ENCODE assay signal across 8 cellular contexts in genomic region chr17:2396568-2397246, GRCh38. TPM values are rescaled to one million over a fixed set of nuclear protein-coding genes. Genes with fewer than 3 reads are reported as not detected.
DNase-seq lines count a peak whose midpoint lies in the region; ATAC-seq and TF ChIP-seq lines count a peak whose summit lies in the region.

No MANE protein-coding gene starts in this region.

- H3K4me3 ChIP-seq in mammary epithelial cell (replicated peaks in 1 of 3; ENCODE audit: insufficient read depth in 1 of 3, low read depth in 2 of 3, low read length in 3 of 3) (peak overlapping the region in 2 of 3 experiments; percentile 30 to 36), iPS-18a (ENCODE audit: low read length) (peak overlapping the region; percentile 52)

- in situ Hi-C loops in mammary epithelial cell (cut with MboI; ENCODE audit: low sequenced_read_pairs in 2 of 2) = no loop called here

- TF ChIP-seq CTCF in mammary epithelial cell (conservative IDR thresholded peaks at IDR 0.05 in 1 of 2, IDR thresholded peaks at IDR 0.05 in 1 of 2; ENCODE audit: extremely low read depth in 1 of 2, insufficient read depth in 1 of 2, low read depth in 1 of 2, low read length in 2 of 2) = no peak

- peak overlapping the region; percentile 77 for H3K27ac Mint-ChIP-seq in T-helper 1 cell treated with Interleukin-12 subunit alpha and Interleukin-12 subunit beta and Interleukin-4 antibody, amounts not matched to agents 30 μg/mL and 1 μg/mL, for 36 hours

- peaks cover 34% of the 10 kb centered on the region for H3K4me1 Mint-ChIP-seq in T-helper 1 cell treated with Interleukin-12 subunit alpha and Interleukin-12 subunit beta and Interleukin-4 antibody, amounts not matched to agents 30 μg/mL and 1 μg/mL, for 36 hours (ENCODE audit: low read depth)

- H3K79me2 ChIP-seq in mammary epithelial cell (ENCODE audit: insufficient read depth, low read length) = peaks cover 62% of the 10 kb centered on the region

- H2AFZ ChIP-seq in mammary epithelial cell (ENCODE audit: low read depth, low read length) = peak overlapping the region; percentile 29

- H4K20me1 ChIP-seq in mammary epithelial cell (ENCODE audit: insufficient read depth, low read length) = no peaks in the 10 kb centered on the region

- H3K4me1 ChIP-seq in ES-I3 (ENCODE audit: insufficient read depth, low read length) = peaks cover 21% of the 10 kb centered on the region
- H3K4me1 ChIP-seq in mammary epithelial cell (ENCODE audit: insufficient read depth, low read length) = peaks cover 55% of the 10 kb centered on the region
- peaks cover 28% of the 10 kb centered on the region for H3K4me1 ChIP-seq in iPS-18a (ENCODE audit: control insufficient read depth, low read depth, low read length)

- H3K4me3 Mint-ChIP-seq in T-helper 1 cell treated with Interleukin-12 subunit alpha and Interleukin-12 subunit beta and Interleukin-4 antibody, amounts not matched to agents 30 μg/mL and 1 μg/mL, for 36 hours = peak overlapping the region; percentile 74

- H3K36me3 Mint-ChIP-seq in T-helper 1 cell treated with Interleukin-12 subunit alpha and Interleukin-12 subunit beta and Interleukin-4 antibody, amounts not matched to agents 30 μg/mL and 1 μg/mL, for 36 hours (ENCODE audit: low read depth) = peaks cover 2% of the 10 kb centered on the region

- dilution Hi-C loops in mammary epithelial cell (cut with HindIII; ENCODE audit: low sequenced_read_pairs) = no loop called here

- H3K36me3 ChIP-seq in ES-I3 (ENCODE audit: insufficient read depth, low read length) (no peaks in the 10 kb centered on the region), KOPT-K1 (ENCODE audit: insufficient read depth, low read length) (no peaks in the 10 kb centered on the region), mammary epithelial cell (ENCODE audit: insufficient read depth, low read length) (no peaks in the 10 kb centered on the region), iPS-18a (ENCODE audit: control insufficient read depth, low read depth, low read length) (no peaks in the 10 kb centered on the region)

- no peaks in the 10 kb centered on the region for H3K27me3 ChIP-seq in mammary epithelial cell (ENCODE audit: insufficient read depth, low read length)
- no peaks in the 10 kb centered on the region for H3K27me3 ChIP-seq in iPS-18a (ENCODE audit: control insufficient read depth, insufficient read depth, low read length)

- H3K27ac ChIP-seq in KOPT-K1 (ENCODE audit: low read depth, low read length, poor library complexity, severe bottlenecking) = peak overlapping the region; percentile 22
- H3K27ac ChIP-seq in mammary epithelial cell (ENCODE audit: insufficient read depth, low read depth, low read length) = peak overlapping the region; percentile 73
- H3K27ac ChIP-seq in iPS-18a (ENCODE audit: low read length) = peak overlapping the region; percentile 20

- no peaks in the 10 kb centered on the region for H3K9me3 ChIP-seq in ES-I3 (ENCODE audit: control insufficient read depth, insufficient read depth, low read length)
- no peaks in the 10 kb centered on the region for H3K9me3 ChIP-seq in KOPT-K1 (ENCODE audit: insufficient read depth, low read length, poor library complexity, severe bottlenecking)
- H3K9me3 ChIP-seq in mammary epithelial cell (replicated peaks; ENCODE audit: insufficient read depth, low read length) = no peaks in the 10 kb centered on the region
- H3K9me3 ChIP-seq in iPS-18a (ENCODE audit: control insufficient read depth, low read depth, low read length) = no peaks in the 10 kb centered on the region

- CTCF ChIA-PET in mammary epithelial cell (lab: Charles Lee; ENCODE audit: low non-redundant PET) = no interaction called here

- H3K27me3 Mint-ChIP-seq in T-helper 1 cell treated with Interleukin-12 subunit alpha and Interleukin-12 subunit beta and Interleukin-4 antibody, amounts not matched to agents 30 μg/mL and 1 μg/mL, for 36 hours (ENCODE audit: low read depth) = no peaks in the 10 kb centered on the region

- intact Hi-C loops in mammary epithelial cell (cut with micrococcal nuclease) = no loop called here

- 7% methylated on average over 16 of the region's 34 CpGs for WGBS in mammary epithelial cell (ENCODE audit: low coverage, missing lambda C conversion rate)

- DNase-seq in mammary epithelial cell (peak; percentile 95), retina (peak; percentile 91), activated gamma-delta T cell treated with Interleukin-2 at 50 U/mL for 16 hours (no peak)

- H3K4me2 ChIP-seq in mammary epithelial cell (ENCODE audit: insufficient read depth, low read depth, low read length) = peak overlapping the region; percentile 93

- BruUV-seq in mammary epithelial cell (replicated peaks; lab: Mats Ljungman, UMichigan) = no TSS peak

- no peak for ATAC-seq in GM19035 (IDR thresholded peaks at IDR 0.05; ENCODE audit: unreplicated experiment)

- H3K9me3 Mint-ChIP-seq in T-helper 1 cell treated with Interleukin-12 subunit alpha and Interleukin-12 subunit beta and Interleukin-4 antibody, amounts not matched to agents 30 μg/mL and 1 μg/mL, for 36 hours = no peaks in the 10 kb centered on the region

- peak overlapping the region; percentile 37 for H3K9ac ChIP-seq in ES-I3 (ENCODE audit: low read depth, low read length)
- H3K9ac ChIP-seq in mammary epithelial cell (ENCODE audit: insufficient read depth, low read length) = peak overlapping the region; percentile 63
- H3K9ac ChIP-seq in iPS-18a (ENCODE audit: low read length) = no peak overlapping the region

RNA-seq across cellular contexts. Expression of gene MNT, which starts 4.2 kb away (rescaled TPM):
- 10 to 100 TPM in 1 of 2 donors, 1 to 10 TPM in 1; 5.5 to 32.3 TPM for total RNA-seq in mammary epithelial cell
- 4.1 TPM for polyA plus RNA-seq in mammary epithelial cell
- polyA minus RNA-seq in mammary epithelial cell = 7.8 TPM

RNA-seq across cellular contexts. Expression of gene SGSM2, which starts 59.4 kb away (rescaled TPM):
- 10 to 100 TPM; 28.2 to 32.5 TPM for total RNA-seq in mammary epithelial cell
- 24.4 TPM for polyA plus RNA-seq in mammary epithelial cell
- polyA minus RNA-seq in mammary epithelial cell = 30.1 TPM

Comparison
In these comparisons a context has a peak if more than half of its experiments do, and no peak if none do; other contexts are left out.
1. H3K27ac ChIP-seq: peak in every context shown above with its lines; median percentile 73 in mammary epithelial cell; 22 in KOPT-K1; 20 in iPS-18a.